ENCODE assay signal across 1 cellular context in genomic region chr10:102421645-102422585, GRCh38.
TF ChIP-seq lines count a peak whose summit lies in the region.

No MANE protein-coding gene starts in this region.

TF ChIP-seq in H1, 55 proteins besides CTCF, POLR2A, EP300 and RAD21:
- 0 out of 2 replicates have a peak, but pooled peaks have one; percentile 11 for TF ChIP-seq PHF8 (conservative IDR thresholded peaks at IDR 0.05; ENCODE audit: low read depth, low read length)
- no peak for TF ChIP-seq TCF12 (IDR thresholded peaks at IDR 0.05; ENCODE audit: low read depth, low read length)
- TF ChIP-seq CREB1 (IDR thresholded peaks at IDR 0.05): 0 out of 2 replicates have a peak, but pooled peaks have one; percentile 10
- TF ChIP-seq SP2 (IDR thresholded peaks at IDR 0.05; ENCODE audit: low read length): no peak
- 0 out of 2 replicates have a peak, but pooled peaks have one; percentile 14 for TF ChIP-seq POLR2AphosphoS5 (IDR thresholded peaks at IDR 0.05; ENCODE audit: low read depth, low read length)
- TF ChIP-seq TEAD4 (IDR thresholded peaks at IDR 0.05; ENCODE audit: low read depth, low read length): no peak
- TF ChIP-seq E2F6 (IDR thresholded peaks at IDR 0.05): peak; percentile 14; the same call in 1 of the 2 replicates
- peak; percentile 67 for TF ChIP-seq KDM4A (IDR thresholded peaks at IDR 0.05; ENCODE audit: low read depth, low read length, severe bottlenecking)
- TF ChIP-seq GABPA (IDR thresholded peaks at IDR 0.05; ENCODE audit: borderline replicate concordance, insufficient read depth, low read length): no peak
- TF ChIP-seq TBP (IDR thresholded peaks at IDR 0.05; ENCODE audit: low read depth, low read length): 0 out of 2 replicates have a peak, but pooled peaks have one; percentile 21
- peak in 1 of 2 experiments; percentile 9; a peak in 1 of 4 replicates for TF ChIP-seq SIN3A (conservative IDR thresholded peaks at IDR 0.05 in 1 of 2, IDR thresholded peaks at IDR 0.05 in 1 of 2; ENCODE audit: low read depth in 1 of 2, low read length in 2 of 2)
TF ChIP-seq in H1: peak in this region for 7.
